Comparison of ENCODE assay signal across 8 cellular contexts in genomic region chr2:58131191-58132011, GRCh38.
A peak's percentile ranks its signal among the peaks of the same experiment; 100 is the strongest.
DNase-seq lines count a peak whose midpoint lies in the region; ATAC-seq, FAIRE-seq and TF ChIP-seq lines count a peak whose summit lies in the region.

No MANE protein-coding gene starts in this region.

- H3K4me3 Mint-ChIP-seq in HFFc6 (no peak overlapping the region), endothelial cell (ENCODE audit: unreplicated experiment) (no peak overlapping the region)

- H3K4me1 Mint-ChIP-seq in HFFc6 (ENCODE audit: low read depth) (peaks cover 12% of the 10 kb centered on the region; the same call in 1 of the 2 replicates), endothelial cell (ENCODE audit: unreplicated experiment) (no peaks in the 10 kb centered on the region)

- TF ChIP-seq CTCF in A549 (IDR thresholded peaks at IDR 0.05) (peak; percentile 67), HFFc6 (IDR thresholded peaks at IDR 0.05) (peak; percentile 55), astrocyte of the spinal cord (IDR thresholded peaks at IDR 0.05; ENCODE audit: low read depth, low read length) (peak; percentile 29), endothelial cell (IDR thresholded peaks at IDR 0.05; ENCODE audit: unreplicated experiment) (no peak)

- no peak for TF ChIP-seq EP300 in A549 (IDR thresholded peaks at IDR 0.05)

- WGBS in A549 (ENCODE audit: missing lambda C conversion rate): 86% methylated on average over 5 of the region's 5 CpGs

- H3K27me3 Mint-ChIP-seq in HFFc6 (ENCODE audit: insufficient read depth) (no peaks in the 10 kb centered on the region), endothelial cell (ENCODE audit: unreplicated experiment) (no peaks in the 10 kb centered on the region)

- no peak overlapping the region for H3K4me3 ChIP-seq in A549
- no peak overlapping the region for H3K4me3 ChIP-seq in astrocyte of the spinal cord (ENCODE audit: low read depth, low read length)

- H3K9me3 Mint-ChIP-seq in HFFc6 (no peaks in the 10 kb centered on the region), endothelial cell (ENCODE audit: unreplicated experiment) (no peaks in the 10 kb centered on the region)

- peak; percentile 74 to 78 for TF ChIP-seq RAD21 in A549 (conservative IDR thresholded peaks at IDR 0.05 in 1 of 2, IDR thresholded peaks at IDR 0.05 in 1 of 2)

- POLR2A ChIA-PET in A549 (lab: Yijun Ruan, JAX): interaction anchor here (1.0 kb wide), 1 partner anchor 14 kb away, joined by 3 read pairs; no protein-coding TSS in a partner anchor

- peak overlapping the region in 1 of 2 experiments; percentile 22; a peak in 2 of 6 replicates for H3K27ac ChIP-seq in A549

- no peaks in the 10 kb centered on the region for H3K9me3 ChIP-seq in A549

- no peak for DNase-seq in A549 (ENCODE audit: low read depth in 1 of 2, low spot score in 1 of 2)
- no peak for DNase-seq in HFFc6
- peak; percentile 74 for DNase-seq in astrocyte of the spinal cord (ENCODE audit: low read depth, low spot score)
- no peak for DNase-seq in left lobe of liver (ENCODE audit: low spot score)
- DNase-seq in endothelial cell (ENCODE audit: low spot score): no peak
- no peak for DNase-seq in activated CD4-positive, alpha-beta T cell treated with anti-CD3 and anti-CD28 coated beads for 1 hour

- H3K36me3 Mint-ChIP-seq in HFFc6 (ENCODE audit: low read depth) (no peaks in the 10 kb centered on the region; the same call in 1 of the 2 replicates), endothelial cell (ENCODE audit: low read depth, unreplicated experiment) (no peaks in the 10 kb centered on the region)

- no peak overlapping the region for H3K27ac Mint-ChIP-seq in HFFc6
- no peak overlapping the region for H3K27ac Mint-ChIP-seq in endothelial cell (ENCODE audit: unreplicated experiment)

- no peak for FAIRE-seq in A549 (lab: Jason Lieb, UNC)

- in situ Hi-C loops in astrocyte of the spinal cord (cut with HindIII; ENCODE audit: low sequenced_read_pairs): no loop called here

- H3K4me1 ChIP-seq in A549: peaks cover 18% of the 10 kb centered on the region; the same call in 2 of the 3 replicates

- no peak overlapping the region for H3K4me2 ChIP-seq in A549

- no peak for TF ChIP-seq POLR2A in A549 (IDR thresholded peaks at IDR 0.05; ENCODE audit: low read length)

- CTCF ChIA-PET in A549 (lab: Yijun Ruan, JAX): interaction anchor here (1.0 to 1.7 kb wide), 4 partner anchors 11 to 316 kb away, joined by 3 to 12 read pairs (median 6); no protein-coding TSS in a partner anchor

- ATAC-seq in A549 (peak; percentile 69 to 70; a peak in 5 of 6 replicates), left lobe of liver (peak; percentile 46), HG02938 (IDR thresholded peaks at IDR 0.05; ENCODE audit: unreplicated experiment) (no peak), GM21367 (IDR thresholded peaks at IDR 0.05; ENCODE audit: unreplicated experiment) (no peak)

TF ChIP-seq in A549, 52 proteins besides CTCF, POLR2A, EP300 and RAD21:
- TF ChIP-seq SMC3 (IDR thresholded peaks at IDR 0.05) (peak; percentile 58), RARB (CRISPR knock-in tag; IDR thresholded peaks at IDR 0.05) (no peak)

Comparison
In these comparisons a context has a peak if more than half of its experiments do, and no peak if none do; other contexts are left out.
1. ATAC-seq: peak in A549 (2 of 2) and left lobe of liver (single experiment); none in HG02938 (single experiment) and GM21367 (single experiment).